1 cellular context compared by ENCODE assay signal in the genomic region with DNA sequence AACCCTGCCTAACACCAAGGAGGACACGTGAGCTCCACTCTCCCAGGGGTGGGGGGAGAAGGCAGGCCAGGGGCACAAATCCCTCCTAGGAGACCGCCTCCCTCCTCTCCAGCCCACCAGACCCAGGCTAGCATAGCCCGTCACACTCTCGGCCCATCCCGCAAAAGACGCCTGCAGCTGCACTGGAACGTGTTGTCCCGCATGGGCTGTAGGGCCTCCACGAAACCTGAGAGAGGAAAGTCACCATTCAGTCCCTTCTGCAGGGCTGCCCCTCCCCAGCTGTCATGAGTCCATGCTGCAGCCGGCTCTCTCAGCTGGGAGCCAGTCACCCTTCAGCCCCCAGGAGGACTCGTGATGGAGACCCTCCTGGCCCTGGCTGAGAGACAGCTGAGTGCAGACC.
A peak's percentile ranks its signal among the peaks of the same experiment; 100 is the strongest.
TF ChIP-seq lines count a peak whose summit lies in the region.

No MANE protein-coding gene starts in this region.

TF ChIP-seq in HepG2, 621 proteins besides CTCF, POLR2A, EP300 and RAD21:
- TF ChIP-seq ZFP41 (CRISPR knock-in tag; IDR thresholded peaks at IDR 0.05; ENCODE audit: borderline replicate concordance) (no peak), KDM5A (IDR thresholded peaks at IDR 0.05; ENCODE audit: borderline replicate concordance, low read length) (no peak), ZNF230 (CRISPR knock-in tag; IDR thresholded peaks at IDR 0.05) (no peak), ZNF333 (CRISPR knock-in tag; IDR thresholded peaks at IDR 0.05; ENCODE audit: borderline replicate concordance) (no peak), FOXC1 (CRISPR knock-in tag; IDR thresholded peaks at IDR 0.05; ENCODE audit: borderline replicate concordance) (no peak), ZNF530 (CRISPR knock-in tag; IDR thresholded peaks at IDR 0.05; ENCODE audit: low read depth) (no peak), AGO2 (optimal IDR thresholded peaks at IDR 0.05; ENCODE audit: low read depth, low read length) (peak; percentile 11)
- TF ChIP-seq, protein P1, sequence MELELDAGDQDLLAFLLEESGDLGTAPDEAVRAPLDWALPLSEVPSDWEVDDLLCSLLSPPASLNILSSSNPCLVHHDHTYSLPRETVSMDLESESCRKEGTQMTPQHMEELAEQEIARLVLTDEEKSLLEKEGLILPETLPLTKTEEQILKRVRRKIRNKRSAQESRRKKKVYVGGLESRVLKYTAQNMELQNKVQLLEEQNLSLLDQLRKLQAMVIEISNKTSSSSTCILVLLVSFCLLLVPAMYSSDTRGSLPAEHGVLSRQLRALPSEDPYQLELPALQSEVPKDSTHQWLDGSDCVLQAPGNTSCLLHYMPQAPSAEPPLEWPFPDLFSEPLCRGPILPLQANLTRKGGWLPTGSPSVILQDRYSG (CRISPR knock-in tag; IDR thresholded peaks at IDR 0.05) = no peak
